ENCODE assay signal across 13 cellular contexts in genomic region chr3:149572796-149573414, GRCh38.
A peak's percentile ranks its signal among the peaks of the same experiment; 100 is the strongest.
DNase-seq lines count a peak whose midpoint lies in the region; ATAC-seq and TF ChIP-seq lines count a peak whose summit lies in the region.
"Had no signal": no experiment of that assay in that cellular context is flagged by ENCODE, and none has a peak within 500 bp of the region (broad histone marks: within the 10 kb centered on the region; RNA-seq: fewer than 3 reads in every experiment).

No MANE protein-coding gene starts in this region.

- intact Hi-C loops in psoas muscle (cut with DNase I): no loop called here

- ATAC-seq in psoas muscle: no peak
- ATAC-seq in HG03342 (IDR thresholded peaks at IDR 0.05; ENCODE audit: unreplicated experiment): no peak
- ATAC-seq: stimulated activated naive CD8-positive, alpha-beta T cell treated with anti-CD3 and anti-CD28 coated beads, Interleukin-15, Interleukin-2, amounts not matched to agents 100 U/mL and 50 U/mL, for 24 hours had no signal

- H3K4me1 ChIP-seq in SJSA1 (replicated peaks) (peaks cover 57% of the 10 kb centered on the region), psoas muscle (peaks cover 76% of the 10 kb centered on the region)
- H3K4me1 ChIP-seq: Caco-2 had no signal

- H3K27me3 ChIP-seq in SJSA1 (replicated peaks) (no peaks in the 10 kb centered on the region), psoas muscle (ENCODE audit: insufficient read depth in 3 of 3, low read length in 2 of 3) (no peaks in the 10 kb centered on the region)

- 74 to 81% (median 80%) methylated on average over 6 of the region's 6 CpGs for WGBS in psoas muscle, 3 donors

- no peak for TF ChIP-seq CTCF in psoas muscle (IDR thresholded peaks at IDR 0.05)

- H3K9me3 Mint-ChIP-seq in T-helper 2 cell treated with Interferon-gamma antibody and Interleukin-4, amounts not matched to agents 5 μg/mL and 100 μg/mL, for 36 hours: peaks cover 8% of the 10 kb centered on the region
- H3K9me3 Mint-ChIP-seq: naive B cell had no signal

- 0 out of 2 replicates have a peak overlapping the region, but pooled peaks have one; percentile 10 for H3K27ac ChIP-seq in SJSA1
- peak overlapping the region; percentile 36 for H3K27ac ChIP-seq in psoas muscle

- H3K4me3 ChIP-seq in SJSA1 (no peak overlapping the region), psoas muscle (no peak overlapping the region)

- H3K36me3 Mint-ChIP-seq in T-helper 2 cell treated with Interferon-gamma antibody and Interleukin-4, amounts not matched to agents 5 μg/mL and 100 μg/mL, for 36 hours (ENCODE audit: low read depth): peaks cover 5% of the 10 kb centered on the region
- H3K36me3 Mint-ChIP-seq: naive B cell had no signal

- H3K27ac Mint-ChIP-seq in T-helper 2 cell treated with Interferon-gamma antibody and Interleukin-4, amounts not matched to agents 5 μg/mL and 100 μg/mL, for 36 hours: no peak overlapping the region

- H3K4me3 Mint-ChIP-seq in T-helper 2 cell treated with Interferon-gamma antibody and Interleukin-4, amounts not matched to agents 5 μg/mL and 100 μg/mL, for 36 hours: no peak overlapping the region
- H3K4me3 Mint-ChIP-seq: naive B cell had no signal

- no peaks in the 10 kb centered on the region for H3K27me3 Mint-ChIP-seq in T-helper 2 cell treated with Interferon-gamma antibody and Interleukin-4, amounts not matched to agents 5 μg/mL and 100 μg/mL, for 36 hours (ENCODE audit: low read depth)
- H3K27me3 Mint-ChIP-seq: naive B cell had no signal

- peaks cover 32% of the 10 kb centered on the region for H3K4me1 Mint-ChIP-seq in T-helper 2 cell treated with Interferon-gamma antibody and Interleukin-4, amounts not matched to agents 5 μg/mL and 100 μg/mL, for 36 hours (ENCODE audit: low read depth)
- H3K4me1 Mint-ChIP-seq: naive B cell had no signal

- H3K9me3 ChIP-seq in SJSA1 (replicated peaks) (no peaks in the 10 kb centered on the region), psoas muscle (no peaks in the 10 kb centered on the region)
- H3K9me3 ChIP-seq: Caco-2 had no signal

- peak; percentile 84 for DNase-seq in Daoy (ENCODE audit: low read depth)
- peak in 1 of 2 experiments; percentile 56 for DNase-seq in SJSA1 (ENCODE audit: low read depth in 1 of 2, low spot score in 2 of 2)
- peak; percentile 49 for DNase-seq in fibroblast of gingiva (ENCODE audit: low read depth)
- peak in 1 of 2 donors; percentile 19 for DNase-seq in psoas muscle
- no peak for DNase-seq in T-helper 2 cell treated with Interferon-gamma antibody and Interleukin-4, amounts not matched to agents 5 μg/mL and 100 μg/mL, for 36 hours (ENCODE audit: low spot score)
- no peak for DNase-seq in GF-D8 (lab: John Stamatoyannopoulos, UW)
- DNase-seq in DMS 273 treated with DMSO at 0.1 percent for 48 hours (lab: John Stamatoyannopoulos, UW): no peak
- DNase-seq: Caco-2; central memory CD4-positive, alpha-beta T cell; MM.1S; naive B cell; stimulated activated naive CD8-positive, alpha-beta T cell treated with anti-CD3 and anti-CD28 coated beads, Interleukin-15, Interleukin-2, amounts not matched to agents 100 U/mL and 50 U/mL, for 24 hours had no signal

- peaks cover 24% of the 10 kb centered on the region for H3K36me3 ChIP-seq in SJSA1
- H3K36me3 ChIP-seq in psoas muscle (ENCODE audit: insufficient read depth in 1 of 2, low read depth in 1 of 2): peaks cover 0 to 10% of the 10 kb centered on the region in 2 donors

Comparison
In these comparisons a context has a peak if more than half of its experiments do, and no peak if none do; other contexts are left out.
1. DNase-seq: peak in Daoy (single experiment) and fibroblast of gingiva (single experiment); none in T-helper 2 cell treated with Interferon-gamma antibody and Interleukin-4, amounts not matched to agents 5 μg/mL and 100 μg/mL, for 36 hours (single experiment), GF-D8 (single experiment) and DMS 273 treated with DMSO at 0.1 percent for 48 hours (single experiment).